Comparison of ENCODE assay signal across 8 cellular contexts in the genomic region with DNA sequence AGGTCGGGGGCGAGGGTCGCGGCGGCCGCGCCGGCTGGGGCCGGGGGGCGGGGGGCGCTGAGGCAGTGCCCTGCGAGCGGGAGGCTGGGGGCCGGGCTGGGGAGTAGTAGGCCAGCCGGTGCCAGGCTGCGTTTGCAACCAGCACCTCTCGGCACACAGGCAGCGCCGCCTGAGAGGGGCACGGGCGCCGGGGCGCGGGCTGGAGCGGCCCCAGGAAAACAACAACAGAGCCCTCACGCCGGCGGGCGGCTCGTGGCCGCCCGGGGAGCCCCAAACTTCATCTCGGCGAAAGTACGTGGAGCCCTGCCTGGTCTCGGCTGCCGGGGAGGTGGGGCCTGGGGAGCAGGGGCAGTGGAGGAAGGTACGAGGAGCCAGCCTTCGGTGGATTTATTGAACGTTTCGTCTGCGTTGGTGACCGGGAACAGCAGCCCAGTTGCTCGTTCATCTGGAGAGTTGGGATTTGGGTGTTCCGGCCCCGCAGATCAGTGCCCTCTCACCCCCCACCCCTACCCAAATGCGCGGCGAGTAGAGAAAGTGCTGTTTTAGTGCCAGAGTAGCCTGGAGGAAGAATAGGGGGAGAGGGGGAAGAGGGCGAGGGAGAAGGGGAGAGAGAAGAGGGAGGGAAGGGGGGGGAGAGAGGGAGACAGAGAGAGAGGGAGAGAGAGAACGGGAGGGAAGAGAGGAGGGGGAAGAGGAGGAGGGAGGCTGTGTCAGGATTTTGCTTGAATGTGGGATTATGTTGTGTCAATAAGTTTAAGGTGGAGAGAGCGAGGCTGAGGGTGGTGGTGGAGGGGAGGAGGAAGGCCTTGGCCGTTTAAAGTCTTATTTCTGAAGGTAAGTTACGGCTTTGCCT. TPM values are rescaled to one million over a fixed set of nuclear protein-coding genes. Genes with fewer than 3 reads are reported as not detected.
DNase-seq lines count a peak whose midpoint lies in the region; ATAC-seq lines count a peak whose summit lies in the region.

No MANE protein-coding gene starts in this region.

- ATAC-seq in GM18907 (IDR thresholded peaks at IDR 0.05; ENCODE audit: unreplicated experiment): peak; percentile 38
- peak; percentile 32 for ATAC-seq in HG03135 (IDR thresholded peaks at IDR 0.05; ENCODE audit: unreplicated experiment)
- ATAC-seq in esophagus mucosa: peak; percentile 64
- ATAC-seq in stimulated activated naive CD8-positive, alpha-beta T cell treated with anti-CD3 and anti-CD28 coated beads, Interleukin-15, Interleukin-2, amounts not matched to agents 100 U/mL and 50 U/mL, for 24 hours: peak; percentile 47

- H3K4me3 ChIP-seq in NT2/D1 (ENCODE audit: insufficient read length, low read depth): peak overlapping the region; percentile 75

- peaks cover 17% of the 10 kb centered on the region for H3K27me3 ChIP-seq in NT2/D1 (ENCODE audit: insufficient read depth, insufficient read length)

- H3K9ac ChIP-seq in NT2/D1 (ENCODE audit: insufficient read length, low read depth): peak overlapping the region; percentile 75

- H3K4me1 ChIP-seq in NT2/D1 (ENCODE audit: insufficient read depth, insufficient read length): no peaks in the 10 kb centered on the region

- H3K36me3 ChIP-seq in NT2/D1 (ENCODE audit: insufficient read depth, insufficient read length, low read length): peaks cover 7% of the 10 kb centered on the region

- no peaks in the 10 kb centered on the region for H3K9me3 ChIP-seq in NT2/D1 (ENCODE audit: insufficient read depth, low read length)

- DNase-seq in AML-193 (lab: John Stamatoyannopoulos, UW) (peak; percentile 31 to 51), NT2/D1 (ENCODE audit: low read depth, low spot score) (no peak), mucosa of gallbladder (ENCODE audit: low spot score) (peak; percentile 31)
- DNase-seq in activated T-cell treated with anti-CD3 and anti-CD28 coated beads, Interleukin-2, amount 50 U/mL, for 1 hour: peak; percentile 74
- peak; percentile 56 for DNase-seq in stimulated activated naive CD8-positive, alpha-beta T cell treated with anti-CD3 and anti-CD28 coated beads, Interleukin-15, Interleukin-2, amounts not matched to agents 100 U/mL and 50 U/mL, for 24 hours

RNA-seq across cellular contexts. Expression of gene BBX, which starts 0.8 kb away (rescaled TPM):
- 19.9 TPM for total RNA-seq in esophagus mucosa
- 94.4 TPM for total RNA-seq in mucosa of gallbladder
